In genomic region chr7:77651544-77652162, GRCh38 we compare ENCODE assay signal across 8 cellular contexts. TPM values are rescaled to one million over a fixed set of nuclear protein-coding genes. Genes with fewer than 3 reads are reported as not detected.
A peak's percentile ranks its signal among the peaks of the same experiment; 100 is the strongest.
DNase-seq lines count a peak whose midpoint lies in the region; ATAC-seq and TF ChIP-seq lines count a peak whose summit lies in the region.

No MANE protein-coding gene starts in this region.

- H4K20me1 ChIP-seq in HCT116 (ENCODE audit: insufficient read depth): no peaks in the 10 kb centered on the region

- no peak overlapping the region for H3K4me2 ChIP-seq in HCT116 (ENCODE audit: low read length)

- H2AFZ ChIP-seq in HCT116 (ENCODE audit: low read depth, low read length, poor library complexity, severe bottlenecking): no peak overlapping the region

- no TSS peak for BruUV-seq in HCT116 (replicated peaks; lab: Mats Ljungman, UMichigan)

- H3K4me3 ChIP-seq in HCT116 (replicated peaks in 1 of 2; ENCODE audit: low read depth in 1 of 2, low read length in 2 of 2) (no peak overlapping the region), Peyer's patch (no peak overlapping the region), coronary artery (no peak overlapping the region), mucosa of descending colon (no peak overlapping the region)

- H3K27ac ChIP-seq in HCT116 (ENCODE audit: low read depth, low read length) (no peak overlapping the region), Peyer's patch (no peak overlapping the region), coronary artery (no peak overlapping the region)

- POLR2A ChIA-PET in HCT116 (lab: Charles Lee): no interaction called here

- no peaks in the 10 kb centered on the region for H3K79me2 ChIP-seq in HCT116 (ENCODE audit: insufficient read depth, low read length)

- H3K4me1 ChIP-seq in HCT116 (ENCODE audit: control insufficient read depth in 1 of 2, insufficient read depth in 2 of 2, low read length in 2 of 2) (no peaks in the 10 kb centered on the region), Peyer's patch (no peaks in the 10 kb centered on the region), mucosa of descending colon (ENCODE audit: low read depth) (peaks cover 31% of the 10 kb centered on the region)

- no peak overlapping the region for H3K4me3 Mint-ChIP-seq in activated T-helper 17 cell treated with anti-CD3 and anti-CD28 coated beads, Interleukin-2, amount 50 U/mL, for 72 hours

- no peaks in the 10 kb centered on the region for H3K4me1 Mint-ChIP-seq in activated T-helper 17 cell treated with anti-CD3 and anti-CD28 coated beads, Interleukin-2, amount 50 U/mL, for 72 hours

- intact Hi-C loops in HCT116 (cut with micrococcal nuclease): loop anchor here (10.0 kb wide), 1 partner anchor 1273 kb away; no protein-coding TSS in a partner anchor
- intact Hi-C loops in mucosa of descending colon (cut with DNase I, micrococcal nuclease): loop anchor here in 1 of 2 donors (10.0 kb wide), 1 partner anchor 103 kb away; no protein-coding TSS in a partner anchor

- H3K27me3 Mint-ChIP-seq in activated T-helper 17 cell treated with anti-CD3 and anti-CD28 coated beads, Interleukin-2, amount 50 U/mL, for 72 hours: no peaks in the 10 kb centered on the region

- H3K9me3 ChIP-seq in HCT116 (ENCODE audit: control insufficient read depth in 1 of 2, insufficient read depth in 1 of 2, low read depth in 1 of 2, low read length in 2 of 2) (no peaks in the 10 kb centered on the region), Peyer's patch (no peaks in the 10 kb centered on the region), mucosa of descending colon (no peaks in the 10 kb centered on the region)

- no peak overlapping the region for H3K9ac ChIP-seq in HCT116 (ENCODE audit: low read length)

- ATAC-seq in HCT116: peak; percentile 59
- ATAC-seq in mucosa of descending colon: no peak
- no peak for ATAC-seq in HG02884 (IDR thresholded peaks at IDR 0.05; ENCODE audit: unreplicated experiment)
- no peak for ATAC-seq in activated T-helper 17 cell treated with anti-CD3 and anti-CD28 coated beads, Interleukin-2, amount 50 U/mL, for 72 hours (replicated peaks)

- DNase-seq in NCI-H1105 treated with DMSO at 0.1 percent for 48 hours (lab: John Stamatoyannopoulos, UW) (peak; percentile 37), NCI-H1105 (lab: John Stamatoyannopoulos, UW) (no peak), HCT116 (ENCODE audit: low read depth, low spot score) (peak; percentile 13), Peyer's patch (peak in 1 of 3 donors; percentile 59), coronary artery (ENCODE audit: low spot score) (no peak), mucosa of descending colon (peak in 1 of 3 donors; percentile 76)

- no peaks in the 10 kb centered on the region for H3K9me3 Mint-ChIP-seq in activated T-helper 17 cell treated with anti-CD3 and anti-CD28 coated beads, Interleukin-2, amount 50 U/mL, for 72 hours

- RAD21 ChIA-PET in HCT116 (lab: Charles Lee; ENCODE audit: low non-redundant PET in 1 of 2, low total read pairs in 2 of 2, uncharacterized antibody in 2 of 2, unreplicated experiment in 2 of 2): no interaction called here

- TF ChIP-seq CTCF in HCT116 (IDR thresholded peaks at IDR 0.05 in 2 of 3, conservative IDR thresholded peaks at IDR 0.05 in 1 of 3; ENCODE audit: borderline replicate concordance in 1 of 3, insufficient read depth in 1 of 3, low read depth in 2 of 3, low read length in 2 of 3): peak; percentile 54 to 80 (median 63)
- TF ChIP-seq CTCF in Peyer's patch (IDR thresholded peaks at IDR 0.05): peak; percentile 42 to 76 (median 72)
- TF ChIP-seq CTCF in coronary artery (IDR thresholded peaks at IDR 0.05): peak; percentile 55
- peak; percentile 46 for TF ChIP-seq CTCF in mucosa of descending colon (IDR thresholded peaks at IDR 0.05)

- H3K9me2 ChIP-seq in HCT116 (ENCODE audit: insufficient read depth): no peaks in the 10 kb centered on the region

- H3K36me3 Mint-ChIP-seq in activated T-helper 17 cell treated with anti-CD3 and anti-CD28 coated beads, Interleukin-2, amount 50 U/mL, for 72 hours (ENCODE audit: low read depth): no peaks in the 10 kb centered on the region

- no peak overlapping the region for H3K27ac Mint-ChIP-seq in activated T-helper 17 cell treated with anti-CD3 and anti-CD28 coated beads, Interleukin-2, amount 50 U/mL, for 72 hours

- H3K36me3 ChIP-seq in HCT116 (ENCODE audit: control insufficient read depth in 1 of 2, insufficient read depth in 2 of 2, low read length in 2 of 2): peaks cover 0 to 7% of the 10 kb centered on the region in 2 experiments; a peak in 2 of 4 replicates
- H3K36me3 ChIP-seq in Peyer's patch: peaks cover 0 to 10% (median 0%) of the 10 kb centered on the region in 3 donors
- no peaks in the 10 kb centered on the region for H3K36me3 ChIP-seq in mucosa of descending colon (ENCODE audit: low read depth)

- CTCF ChIA-PET in HCT116 (lab: Charles Lee): interaction anchor here (0.6 to 1.8 kb wide), 37 partner anchors 8 to 483 kb away, joined by 3 to 17 read pairs (median 3); partner anchors contain the start of genes PHTF2 and TMEM60

- peak; percentile 67 for TF ChIP-seq RAD21 in HCT116 (IDR thresholded peaks at IDR 0.05; ENCODE audit: low read depth)

- no peak for TF ChIP-seq POLR2A in HCT116 (IDR thresholded peaks at IDR 0.05; ENCODE audit: borderline replicate concordance, extremely low read depth, insufficient read depth, insufficient read length)
- no peak for TF ChIP-seq POLR2A in Peyer's patch (IDR thresholded peaks at IDR 0.05)

- H3K27me3 ChIP-seq in HCT116 (ENCODE audit: insufficient read depth, low read length) (no peaks in the 10 kb centered on the region), Peyer's patch (no peaks in the 10 kb centered on the region)

TF ChIP-seq in HCT116, 20 proteins besides CTCF, POLR2A, EP300 and RAD21:
- TF ChIP-seq EZH2phosphoT487 (IDR thresholded peaks at IDR 0.05; ENCODE audit: borderline replicate concordance): no peak
- TF ChIP-seq CEBPB (IDR thresholded peaks at IDR 0.05; ENCODE audit: low read depth): no peak
- TF ChIP-seq JUND (IDR thresholded peaks at IDR 0.05): no peak
- no peak for TF ChIP-seq ATF3 (IDR thresholded peaks at IDR 0.05)
- TF ChIP-seq CBX3 (IDR thresholded peaks at IDR 0.05; ENCODE audit: low read depth): no peak
- no peak for TF ChIP-seq ZFX (IDR thresholded peaks at IDR 0.05)
- TF ChIP-seq ZNF274 (IDR thresholded peaks at IDR 0.05; ENCODE audit: low read depth, low read length): no peak
- TF ChIP-seq POLR2AphosphoS5 (IDR thresholded peaks at IDR 0.05; ENCODE audit: low read depth, low read length): no peak
- no peak for TF ChIP-seq SP1 (IDR thresholded peaks at IDR 0.05; ENCODE audit: low read depth)

RNA-seq across cellular contexts. Expression of gene RSBN1L, which starts 44.6 kb away (rescaled TPM):
- total RNA-seq in HCT116 (2021; ENCODE audit: unreplicated experiment) (15.5 TPM), Peyer's patch (10 to 100 TPM; 18.9 to 57.8 (median 23.6) TPM), mucosa of descending colon (10 to 100 TPM; 19.1 to 31.5 (median 19.6) TPM)
- polyA plus RNA-seq in HCT116 (2012): 5.6 and 7.8 TPM in 2 replicates
- 10 to 100 TPM; 15.1 to 21.6 TPM for total RNA-seq in activated T-helper 17 cell treated with anti-CD3 and anti-CD28 coated beads, Interleukin-2, amount 50 U/mL, for 72 hours

Comparison
In these comparisons a context has a peak if more than half of its experiments do, and no peak if none do; other contexts are left out.
1. DNase-seq: peak in NCI-H1105 treated with DMSO at 0.1 percent for 48 hours (single experiment) and HCT116 (single experiment); none in NCI-H1105 (single experiment) and coronary artery (single experiment).
2. Peak in every context shown above with its lines, with median percentiles within 50 percentile points of each other: CTCF ChIP-seq.